7 cellular contexts compared by ENCODE assay signal in genomic region chr15:75104804-75105557, GRCh38.
DNase-seq lines count a peak whose midpoint lies in the region; ATAC-seq and TF ChIP-seq lines count a peak whose summit lies in the region.

No MANE protein-coding gene starts in this region.

- H3K27ac Mint-ChIP-seq in activated naive CD8-positive, alpha-beta T cell treated with anti-CD3 and anti-CD28 coated beads, Interleukin-2, amount 50 U/mL, for 24 hours: peak overlapping the region; percentile 81
- H3K27ac Mint-ChIP-seq in immature natural killer cell: peak overlapping the region; percentile 20 to 91 (median 83)
- peak overlapping the region; percentile 33 for H3K27ac Mint-ChIP-seq in stimulated activated memory B cell treated with anti-CD40 and anti-IgM and Interleukin-4, amounts not matched to agents 10 μg/mL and 1 μg/mL and 100 μg/mL, for 72 hours

- H4K20me1 ChIP-seq in HCT116 (ENCODE audit: insufficient read depth): no peaks in the 10 kb centered on the region

- TF ChIP-seq POLR2A in HCT116 (IDR thresholded peaks at IDR 0.05; ENCODE audit: borderline replicate concordance, extremely low read depth, insufficient read depth, insufficient read length): no peak

- no peaks in the 10 kb centered on the region for H3K9me2 ChIP-seq in HCT116 (ENCODE audit: insufficient read depth)

- H3K4me3 Mint-ChIP-seq in activated naive CD8-positive, alpha-beta T cell treated with anti-CD3 and anti-CD28 coated beads, Interleukin-2, amount 50 U/mL, for 24 hours: peak overlapping the region; percentile 44
- peak overlapping the region; percentile 40 to 77 (median 55) for H3K4me3 Mint-ChIP-seq in immature natural killer cell
- peak overlapping the region; percentile 8 for H3K4me3 Mint-ChIP-seq in stimulated activated memory B cell treated with anti-CD40 and anti-IgM and Interleukin-4, amounts not matched to agents 10 μg/mL and 1 μg/mL and 100 μg/mL, for 72 hours

- POLR2A ChIA-PET in HCT116 (lab: Charles Lee): interaction anchor here (0.7 to 1.5 kb wide), 2 partner anchors 62 to 82 kb away, joined by 3 to 4 read pairs; partner anchors contain the start of gene PPCDC

- no peaks in the 10 kb centered on the region for H3K9me3 Mint-ChIP-seq in activated naive CD8-positive, alpha-beta T cell treated with anti-CD3 and anti-CD28 coated beads, Interleukin-2, amount 50 U/mL, for 24 hours
- no peaks in the 10 kb centered on the region for H3K9me3 Mint-ChIP-seq in immature natural killer cell
- no peaks in the 10 kb centered on the region for H3K9me3 Mint-ChIP-seq in stimulated activated memory B cell treated with anti-CD40 and anti-IgM and Interleukin-4, amounts not matched to agents 10 μg/mL and 1 μg/mL and 100 μg/mL, for 72 hours

- DNase-seq in GM10266 (ENCODE audit: extremely low spot score) (peak; percentile 80), HCT116 (ENCODE audit: low read depth, low spot score) (peak; percentile 88), NCI-H2196 treated with DMSO at 0.1 percent for 48 hours (lab: John Stamatoyannopoulos, UW; ENCODE audit: unreplicated experiment) (peak; percentile 20), immature natural killer cell (peak; percentile 53 to 69 (median 69))
- DNase-seq in activated naive CD8-positive, alpha-beta T cell treated with anti-CD3 and anti-CD28 coated beads, Interleukin-2, amount 50 U/mL, for 24 hours: peak; percentile 50
- DNase-seq in effector CD4-positive, alpha-beta T cell: no peak

- BruUV-seq in HCT116 (replicated peaks; lab: Mats Ljungman, UMichigan): no TSS peak

- H3K4me1 Mint-ChIP-seq in activated naive CD8-positive, alpha-beta T cell treated with anti-CD3 and anti-CD28 coated beads, Interleukin-2, amount 50 U/mL, for 24 hours: peaks cover 44% of the 10 kb centered on the region
- H3K4me1 Mint-ChIP-seq in immature natural killer cell: peaks cover 39 to 53% of the 10 kb centered on the region in 2 donors
- H3K4me1 Mint-ChIP-seq in stimulated activated memory B cell treated with anti-CD40 and anti-IgM and Interleukin-4, amounts not matched to agents 10 μg/mL and 1 μg/mL and 100 μg/mL, for 72 hours: peaks cover 47% of the 10 kb centered on the region

- H3K27ac ChIP-seq in HCT116 (ENCODE audit: low read depth, low read length): peak overlapping the region; percentile 36

- peaks cover 27% of the 10 kb centered on the region for H3K27me3 Mint-ChIP-seq in activated naive CD8-positive, alpha-beta T cell treated with anti-CD3 and anti-CD28 coated beads, Interleukin-2, amount 50 U/mL, for 24 hours
- peaks cover 6 to 13% (median 6%) of the 10 kb centered on the region in 3 donors for H3K27me3 Mint-ChIP-seq in immature natural killer cell (ENCODE audit: low read depth in 3 of 3)
- H3K27me3 Mint-ChIP-seq in stimulated activated memory B cell treated with anti-CD40 and anti-IgM and Interleukin-4, amounts not matched to agents 10 μg/mL and 1 μg/mL and 100 μg/mL, for 72 hours: peaks cover 19% of the 10 kb centered on the region

- peaks cover 53 to 57% of the 10 kb centered on the region in 2 experiments for H3K4me1 ChIP-seq in HCT116 (ENCODE audit: control insufficient read depth in 1 of 2, insufficient read depth in 2 of 2, low read length in 2 of 2)

- no peaks in the 10 kb centered on the region for H3K36me3 ChIP-seq in HCT116 (ENCODE audit: control insufficient read depth in 1 of 2, insufficient read depth in 2 of 2, low read length in 2 of 2)

- no peaks in the 10 kb centered on the region for H3K79me2 ChIP-seq in HCT116 (ENCODE audit: insufficient read depth, low read length)

- H3K4me3 ChIP-seq in HCT116 (replicated peaks in 1 of 2; ENCODE audit: low read depth in 1 of 2, low read length in 2 of 2): peak overlapping the region in 1 of 2 experiments; percentile 9; a peak in 1 of 4 replicates

- no peaks in the 10 kb centered on the region for H3K9me3 ChIP-seq in HCT116 (ENCODE audit: control insufficient read depth in 1 of 2, insufficient read depth in 1 of 2, low read depth in 1 of 2, low read length in 2 of 2)

- H2AFZ ChIP-seq in HCT116 (ENCODE audit: low read depth, low read length, poor library complexity, severe bottlenecking): no peak overlapping the region

- H3K27me3 ChIP-seq in HCT116 (ENCODE audit: insufficient read depth, low read length): no peaks in the 10 kb centered on the region

- ATAC-seq in HCT116: peak; percentile 67
- peak; percentile 55 for ATAC-seq in activated naive CD8-positive, alpha-beta T cell treated with anti-CD3 and anti-CD28 coated beads, Interleukin-2, amount 50 U/mL, for 24 hours
- peak; percentile 72 for ATAC-seq in stimulated activated memory B cell treated with anti-CD40 and anti-IgM and Interleukin-4, amounts not matched to agents 10 μg/mL and 1 μg/mL and 100 μg/mL, for 72 hours

- peak overlapping the region; percentile 26; the same call in 1 of the 2 replicates for H3K9ac ChIP-seq in HCT116 (ENCODE audit: low read length)

- intact Hi-C loops in HCT116 (cut with micrococcal nuclease): loop anchor here (5.0 kb wide), 2 partner anchors 68 to 97 kb away; partner anchors contain the start of gene C15orf39

- RAD21 ChIA-PET in HCT116 (lab: Charles Lee; ENCODE audit: low non-redundant PET in 1 of 2, low total read pairs in 2 of 2, uncharacterized antibody in 2 of 2, unreplicated experiment in 2 of 2): no interaction called here

- CTCF ChIA-PET in HCT116 (lab: Charles Lee): interaction anchor here (1.0 kb wide), 1 partner anchor 96 kb away, joined by 3 read pairs; the partner anchor contains the start of gene C15orf39

- no peak for TF ChIP-seq RAD21 in HCT116 (IDR thresholded peaks at IDR 0.05; ENCODE audit: low read depth)

- peaks cover 4% of the 10 kb centered on the region for H3K36me3 Mint-ChIP-seq in activated naive CD8-positive, alpha-beta T cell treated with anti-CD3 and anti-CD28 coated beads, Interleukin-2, amount 50 U/mL, for 24 hours (ENCODE audit: low read depth)
- no peaks in the 10 kb centered on the region for H3K36me3 Mint-ChIP-seq in immature natural killer cell
- no peaks in the 10 kb centered on the region for H3K36me3 Mint-ChIP-seq in stimulated activated memory B cell treated with anti-CD40 and anti-IgM and Interleukin-4, amounts not matched to agents 10 μg/mL and 1 μg/mL and 100 μg/mL, for 72 hours

- peak overlapping the region; percentile 65 for H3K4me2 ChIP-seq in HCT116 (ENCODE audit: low read length)

- TF ChIP-seq CTCF in GM10266 (IDR thresholded peaks at IDR 0.05; ENCODE audit: control insufficient read depth, insufficient read depth, low read depth, missing control alignments) (no peak), HCT116 (IDR thresholded peaks at IDR 0.05 in 2 of 3, conservative IDR thresholded peaks at IDR 0.05 in 1 of 3; ENCODE audit: borderline replicate concordance in 1 of 3, insufficient read depth in 1 of 3, low read depth in 2 of 3, low read length in 2 of 3) (no peak; a peak in 1 of 6 replicates)

TF ChIP-seq in HCT116, 20 proteins besides CTCF, POLR2A, EP300 and RAD21 (continues in another document):
- TF ChIP-seq FOSL1 (IDR thresholded peaks at IDR 0.05; ENCODE audit: low read depth) (peak; percentile 90), MAX (IDR thresholded peaks at IDR 0.05) (peak; percentile 29; the same call in 1 of the 2 replicates), CBX3 (IDR thresholded peaks at IDR 0.05; ENCODE audit: low read depth) (0 out of 2 replicates have a peak, but pooled peaks have one; percentile 56), CEBPB (IDR thresholded peaks at IDR 0.05; ENCODE audit: low read depth) (peak; percentile 72; the same call in 1 of the 2 replicates), ELF1 (IDR thresholded peaks at IDR 0.05; ENCODE audit: borderline replicate concordance, low read depth) (no peak; the same call in 1 of the 2 replicates), SRF (IDR thresholded peaks at IDR 0.05; ENCODE audit: low read depth) (no peak), SP1 (IDR thresholded peaks at IDR 0.05; ENCODE audit: low read depth) (peak; percentile 95), EZH2phosphoT487 (IDR thresholded peaks at IDR 0.05; ENCODE audit: borderline replicate concordance) (no peak), JUND (IDR thresholded peaks at IDR 0.05) (peak; percentile 93), ZBTB33 (IDR thresholded peaks at IDR 0.05; ENCODE audit: extremely low read depth, insufficient replicate concordance, low read length) (peak; percentile 35), POLR2AphosphoS5 (IDR thresholded peaks at IDR 0.05; ENCODE audit: low read depth, low read length) (peak; percentile 43; the same call in 1 of the 2 replicates)

Comparison
In these comparisons a context has a peak if more than half of its experiments do, and no peak if none do; other contexts are left out.
1. H3K27ac Mint-ChIP-seq: peak in every context shown above with its lines; median percentile 83 in immature natural killer cell; 81 in activated naive CD8-positive, alpha-beta T cell treated with anti-CD3 and anti-CD28 coated beads, Interleukin-2, amount 50 U/mL, for 24 hours; 33 in stimulated activated memory B cell treated with anti-CD40 and anti-IgM and Interleukin-4, amounts not matched to agents 10 μg/mL and 1 μg/mL and 100 μg/mL, for 72 hours.